Comparison of ENCODE assay signal across 9 cellular contexts in genomic region chr11:92765965-92766371, GRCh38.
A peak's percentile ranks its signal among the peaks of the same experiment; 100 is the strongest.
DNase-seq lines count a peak whose midpoint lies in the region; ATAC-seq and TF ChIP-seq lines count a peak whose summit lies in the region.
"Had no signal": no experiment of that assay in that cellular context is flagged by ENCODE, and none has a peak within 500 bp of the region (broad histone marks: within the 10 kb centered on the region; RNA-seq: fewer than 3 reads in every experiment).

No MANE protein-coding gene starts in this region.

- TF ChIP-seq POLR2A in GM18505 (IDR thresholded peaks at IDR 0.05; ENCODE audit: borderline replicate concordance, extremely low read depth, insufficient read depth, insufficient read length): no peak

- DNase-seq in activated T-cell treated with anti-CD3 and anti-CD28 coated beads, Interleukin-2, amount 50 U/mL, for 72 hours: no peak
- DNase-seq in activated T-cell treated with anti-CD3 and anti-CD28 coated beads for 4 hours (no peak), cerebellar cortex (ENCODE audit: low spot score) (peak; percentile 57), medulla oblongata (ENCODE audit: extremely low spot score) (peak; percentile 28), ureter (ENCODE audit: low spot score) (peak; percentile 51)

- ATAC-seq in activated T-cell treated with anti-CD3 and anti-CD28 coated beads, Interleukin-2, amount 50 U/mL, for 72 hours (replicated peaks in 1 of 2): no peak
- no peak for ATAC-seq in HG03039 (IDR thresholded peaks at IDR 0.05; ENCODE audit: unreplicated experiment)
- ATAC-seq in HG02678 (IDR thresholded peaks at IDR 0.05; ENCODE audit: unreplicated experiment): no peak
- no peak for ATAC-seq in GM18505 (IDR thresholded peaks at IDR 0.05; ENCODE audit: unreplicated experiment)

- H3K9me3 Mint-ChIP-seq in activated T-cell treated with anti-CD3 and anti-CD28 coated beads, Interleukin-2, amount 50 U/mL, for 72 hours: peaks cover 0 to 2% of the 10 kb centered on the region in 2 donors

- peaks cover 22% of the 10 kb centered on the region for H3K27me3 Mint-ChIP-seq in activated T-cell treated with anti-CD3 and anti-CD28 coated beads, Interleukin-2, amount 50 U/mL, for 72 hours (ENCODE audit: low read depth)

- H3K4me3 Mint-ChIP-seq in activated T-cell treated with anti-CD3 and anti-CD28 coated beads, Interleukin-2, amount 50 U/mL, for 72 hours: peak overlapping the region; percentile 17 to 75

- peaks cover 9% of the 10 kb centered on the region for H3K4me1 Mint-ChIP-seq in activated T-cell treated with anti-CD3 and anti-CD28 coated beads, Interleukin-2, amount 50 U/mL, for 72 hours (ENCODE audit: low read depth)

- peaks cover 0 to 3% of the 10 kb centered on the region in 2 donors for H3K36me3 Mint-ChIP-seq in activated T-cell treated with anti-CD3 and anti-CD28 coated beads, Interleukin-2, amount 50 U/mL, for 72 hours (ENCODE audit: insufficient read depth in 2 of 2)
- H3K36me3 Mint-ChIP-seq: IgD-negative memory B cell had no signal

- H3K27ac Mint-ChIP-seq in activated T-cell treated with anti-CD3 and anti-CD28 coated beads, Interleukin-2, amount 50 U/mL, for 72 hours: no peak overlapping the region

Comparison
In these comparisons a context has a peak if more than half of its experiments do, and no peak if none do; other contexts are left out.
1. DNase-seq: peak in cerebellar cortex (single experiment), medulla oblongata (single experiment) and ureter (single experiment); none in activated T-cell treated with anti-CD3 and anti-CD28 coated beads, Interleukin-2, amount 50 U/mL, for 72 hours (0 of 2) and activated T-cell treated with anti-CD3 and anti-CD28 coated beads for 4 hours (single experiment).